Comparison of ENCODE assay signal across 26 cellular contexts in the genomic region with DNA sequence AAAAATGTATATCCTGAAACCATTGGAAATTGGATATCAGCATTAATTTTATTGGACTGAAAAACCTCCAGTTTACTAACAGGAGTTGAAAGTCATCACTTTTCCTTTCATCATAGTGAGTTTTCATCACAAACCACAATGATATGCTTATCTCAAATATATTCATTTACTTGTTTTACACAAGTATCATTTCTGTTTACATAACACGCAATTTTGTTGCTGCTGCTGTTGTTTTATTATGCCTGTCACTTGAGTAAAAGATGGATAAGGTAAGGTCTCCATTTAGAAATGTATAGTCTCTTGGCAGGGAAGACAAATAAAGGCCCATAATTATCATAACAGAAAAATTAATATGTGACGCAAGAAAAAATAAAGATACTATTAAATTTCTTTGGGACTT.
"Had no signal": no experiment of that assay in that cellular context is flagged by ENCODE, and none has a peak within 500 bp of the region (broad histone marks: within the 10 kb centered on the region; RNA-seq: fewer than 3 reads in every experiment).

No MANE protein-coding gene starts in this region.

- H3K4me3 ChIP-seq: left ventricle myocardium inferior, lung, mucosa of descending colon, pancreas, right atrium auricular region, right lobe of liver, smooth muscle cell, testis, thyroid gland, transverse colon, upper lobe of left lung, vagina had no signal

- DNase-seq: hypothalamus; immature natural killer cell; left ventricle myocardium inferior; mesendoderm; midbrain; mucosa of descending colon; naive thymus-derived CD4-positive, alpha-beta T cell; pancreas; right lobe of liver; stimulated activated CD4-positive, alpha-beta T cell treated with anti-CD3 and anti-CD28 coated beads, Interleukin-1b, Interleukin-23, amount 100 ng/mL, for 48 hours; stimulated activated CD4-positive, alpha-beta T cell treated with anti-CD3 and anti-CD28 coated beads, Interleukin-2, amount 100 ng/mL, for 48 hours; stimulated activated CD4-positive, alpha-beta T cell treated with anti-CD3 and anti-CD28 coated beads, Interleukin-4, amount 100 ng/mL, for 4 hours; stimulated activated CD8-positive, alpha-beta memory T cell treated with anti-CD3 and anti-CD28 coated beads, Interleukin-4, amount 100 ng/mL, for 48 hours; stimulated activated naive CD4-positive, alpha-beta T cell treated with Interleukin-2 at 50 U/mL for 16 hours; stimulated activated naive CD8-positive, alpha-beta T cell treated with anti-CD3 and anti-CD28 coated beads, Interleukin-15, amount 100 ng/mL, for 72 hours; substantia nigra; testis; thyroid gland; transverse colon; upper lobe of left lung had no signal

- H3K27ac ChIP-seq: left ventricle myocardium inferior, pancreas, right atrium auricular region, right lobe of liver, testis, thyroid gland, transverse colon, upper lobe of left lung, vagina had no signal

- H3K4me1 ChIP-seq: left ventricle myocardium inferior, pancreas, right atrium auricular region, testis, thyroid gland, transverse colon, upper lobe of left lung had no signal

- H3K9me3 ChIP-seq: left ventricle myocardium inferior, mucosa of descending colon, pancreas, right atrium auricular region, right lobe of liver, testis, thyroid gland, transverse colon, upper lobe of left lung, vagina had no signal

- H3K36me3 ChIP-seq: left ventricle myocardium inferior, pancreas, right atrium auricular region, right lobe of liver, thyroid gland, transverse colon, upper lobe of left lung, vagina had no signal

- ATAC-seq: mucosa of descending colon; naive thymus-derived CD4-positive, alpha-beta T cell; natural killer cell treated with Interleukin-12 subunit alpha and Interleukin-12 subunit beta and Interleukin-15 and Interleukin-18, amount 100 ng/mL, for 72 hours; pancreas; right lobe of liver; stimulated activated memory B cell treated with anti-CD40 and anti-IgM and Interleukin-4, amounts not matched to agents 10 μg/mL and 1 μg/mL and 100 μg/mL, for 72 hours; stimulated activated naive CD8-positive, alpha-beta T cell treated with anti-CD3 and anti-CD28 coated beads, Interleukin-15, amount 100 ng/mL, for 72 hours had no signal

- H3K27me3 ChIP-seq: pancreas, right atrium auricular region, right lobe of liver, testis, thyroid gland, transverse colon, upper lobe of left lung, vagina had no signal
